ENCODE assay signal across 19 cellular contexts in the genomic region with DNA sequence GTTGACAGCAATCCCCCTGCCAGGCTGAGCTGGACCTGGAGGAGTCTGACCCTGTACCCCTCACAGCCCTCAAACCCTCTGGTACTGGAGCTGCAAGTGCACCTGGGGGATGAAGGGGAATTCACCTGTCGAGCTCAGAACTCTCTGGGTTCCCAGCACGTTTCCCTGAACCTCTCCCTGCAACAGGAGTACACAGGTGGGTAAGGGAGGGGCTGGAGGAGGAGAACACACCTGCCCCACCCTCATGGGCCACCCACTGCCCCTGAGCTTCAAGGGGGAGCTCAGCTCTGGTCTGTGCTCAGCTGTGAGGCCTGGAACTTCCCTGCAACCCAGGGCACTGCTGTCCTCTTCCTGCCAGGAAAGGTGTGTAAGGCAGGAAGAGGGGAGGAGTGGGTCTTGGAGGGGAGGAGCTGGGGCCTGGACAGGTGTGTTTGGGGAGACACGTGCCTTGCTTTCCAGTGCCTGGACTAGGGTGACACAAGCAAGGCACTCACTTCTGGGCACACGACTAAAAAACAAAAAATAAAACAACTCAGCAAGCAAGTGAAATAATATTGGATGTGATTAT. TPM values are rescaled to one million over a fixed set of nuclear protein-coding genes. Genes with fewer than 3 reads are reported as not detected.
"Had no signal": no experiment of that assay in that cellular context is flagged by ENCODE, and none has a peak within 500 bp of the region (broad histone marks: within the 10 kb centered on the region; RNA-seq: fewer than 3 reads in every experiment).

No MANE protein-coding gene starts in this region.

- DNase-seq: cerebellar nuclear complex; effector CD8-positive, alpha-beta T cell; gastrocnemius medialis; kidney; left cardiac atrium; left ventricle myocardium inferior; lower lobe of right lung; midbrain; nephron progenitor cell; right cardiac atrium; small intestine; stimulated activated CD4-positive, alpha-beta T cell treated with anti-CD3 and anti-CD28 coated beads, Interleukin-12 subunit alpha, Interleukin-12 subunit beta, amount 100 ng/mL, for 4 hours; stimulated activated naive CD4-positive, alpha-beta T cell treated with Interleukin-2 at 50 U/mL for 16 hours; trophoblast cell had no signal

- H3K4me3 Mint-ChIP-seq: memory B cell, nephron progenitor cell had no signal

- H3K9me3 Mint-ChIP-seq: memory B cell had no signal

- ATAC-seq: gastrocnemius medialis, left cardiac atrium, lower lobe of right lung, right cardiac atrium had no signal

- H3K36me3 Mint-ChIP-seq: memory B cell had no signal

- H3K27ac ChIP-seq: esophagus muscularis mucosa, gastrocnemius medialis, lower lobe of right lung, neutrophil had no signal

- H3K27ac Mint-ChIP-seq: memory B cell, nephron progenitor cell had no signal

- H3K36me3 ChIP-seq: esophagus muscularis mucosa, gastrocnemius medialis, left ventricle myocardium inferior, lower lobe of right lung had no signal

- H3K27me3 ChIP-seq: gastrocnemius medialis had no signal

- H3K4me3 ChIP-seq: esophagus muscularis mucosa, gastrocnemius medialis, left ventricle myocardium inferior, lower lobe of right lung had no signal

- H3K4me1 Mint-ChIP-seq: memory B cell had no signal

- H3K9me3 ChIP-seq: gastrocnemius medialis, lower lobe of right lung, neutrophil had no signal

- H3K4me1 ChIP-seq: esophagus muscularis mucosa, gastrocnemius medialis had no signal

RNA-seq across cellular contexts. Expression of a gene that starts 3.9 kb away (rescaled TPM):
- total RNA-seq: fibroblast of villous mesenchyme, osteoblast had no signal

RNA-seq across cellular contexts. Expression of a gene that starts 21.3 kb away (rescaled TPM):
- total RNA-seq: fibroblast of villous mesenchyme, osteoblast had no signal
